22 cellular contexts compared by ENCODE assay signal in the genomic region with DNA sequence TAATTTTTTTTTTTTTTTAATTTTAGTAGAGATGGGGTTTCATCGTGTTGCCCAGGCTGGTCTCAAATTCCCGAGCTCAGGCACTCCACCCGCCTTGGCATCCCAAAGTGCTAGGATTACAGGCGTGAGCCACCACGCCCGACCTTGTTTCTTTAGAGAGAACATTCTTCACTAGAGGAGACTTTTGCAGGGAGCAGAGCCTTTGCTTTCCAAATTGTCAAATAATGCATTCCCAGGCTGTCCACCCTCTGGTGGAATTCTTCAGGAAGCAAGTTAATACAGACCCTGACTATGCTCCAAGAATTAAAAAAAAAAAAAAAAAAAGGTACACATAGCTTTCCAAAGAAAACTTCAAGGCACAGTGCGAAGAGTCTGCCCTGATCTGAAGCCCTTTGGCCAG. TPM values are rescaled to one million over a fixed set of nuclear protein-coding genes. Genes with fewer than 3 reads are reported as not detected.
DNase-seq lines count a peak whose midpoint lies in the region; ATAC-seq and TF ChIP-seq lines count a peak whose summit lies in the region.
"Had no signal": no experiment of that assay in that cellular context is flagged by ENCODE, and none has a peak within 500 bp of the region (broad histone marks: within the 10 kb centered on the region; RNA-seq: fewer than 3 reads in every experiment).

No MANE protein-coding gene starts in this region.

- no peaks in the 10 kb centered on the region for H3K27me3 Mint-ChIP-seq in MCF 10A (ENCODE audit: insufficient read depth, unreplicated experiment)
- H3K27me3 Mint-ChIP-seq in activated naive CD8-positive, alpha-beta T cell treated with anti-CD3 and anti-CD28 coated beads for 36 hours = peaks cover 5% of the 10 kb centered on the region
- peaks cover 0 to 3% (median 2%) of the 10 kb centered on the region in 3 donors for H3K27me3 Mint-ChIP-seq in CD14-positive monocyte (ENCODE audit: low read depth in 3 of 3)

- TF ChIP-seq CTCF in MCF 10A (IDR thresholded peaks at IDR 0.05; ENCODE audit: unreplicated experiment) = no peak
- TF ChIP-seq CTCF in breast epithelium (IDR thresholded peaks at IDR 0.05) = no peak
- TF ChIP-seq CTCF in HEK293 (tag by site-specific recombination; IDR thresholded peaks at IDR 0.05) = no peak
- TF ChIP-seq CTCF in tibial artery (IDR thresholded peaks at IDR 0.05) = no peak
- TF ChIP-seq CTCF in CD14-positive monocyte (IDR thresholded peaks at IDR 0.05) = no peak

- H3K9me3 Mint-ChIP-seq in MCF 10A (ENCODE audit: unreplicated experiment) (no peaks in the 10 kb centered on the region), CD14-positive monocyte (no peaks in the 10 kb centered on the region)
- no peaks in the 10 kb centered on the region for H3K9me3 Mint-ChIP-seq in activated naive CD8-positive, alpha-beta T cell treated with anti-CD3 and anti-CD28 coated beads for 36 hours
- H3K9me3 Mint-ChIP-seq: CD4-positive, alpha-beta memory T cell; HFFc6 had no signal

- H3K4me1 Mint-ChIP-seq in MCF 10A (ENCODE audit: insufficient read depth, unreplicated experiment) (peaks cover 16% of the 10 kb centered on the region), CD14-positive monocyte (no peaks in the 10 kb centered on the region)
- no peaks in the 10 kb centered on the region for H3K4me1 Mint-ChIP-seq in activated naive CD8-positive, alpha-beta T cell treated with anti-CD3 and anti-CD28 coated beads for 36 hours
- H3K4me1 Mint-ChIP-seq: CD4-positive, alpha-beta memory T cell had no signal

- intact Hi-C loops in MCF 10A (cut with micrococcal nuclease) (no loop called here), breast epithelium (cut with DNase I; ENCODE audit: low total_unique reads) (no loop called here), tibial artery (cut with DNase I; ENCODE audit: low total_unique reads) (no loop called here), CD14-positive monocyte (cut with micrococcal nuclease) (no loop called here)

- H3K4me3 ChIP-seq in breast epithelium = no peak overlapping the region
- no peak overlapping the region for H3K4me3 ChIP-seq in HEK293 (ENCODE audit: low read depth, low read length)
- no peak overlapping the region for H3K4me3 ChIP-seq in tibial artery
- H3K4me3 ChIP-seq: SJCRH30 had no signal

- H3K36me3 Mint-ChIP-seq in MCF 10A (ENCODE audit: insufficient read depth, unreplicated experiment) (peaks cover 26% of the 10 kb centered on the region), CD14-positive monocyte (no peaks in the 10 kb centered on the region)
- no peaks in the 10 kb centered on the region for H3K36me3 Mint-ChIP-seq in activated naive CD8-positive, alpha-beta T cell treated with anti-CD3 and anti-CD28 coated beads for 36 hours
- H3K36me3 Mint-ChIP-seq: CD4-positive, alpha-beta memory T cell had no signal

- DNase-seq in MCF 10A (ENCODE audit: unreplicated experiment) (no peak), breast epithelium (ENCODE audit: low spot score in 2 of 2) (no peak), fibroblast of gingiva (ENCODE audit: low read depth) (peak; percentile 15), tibial artery (peak in 1 of 2 donors; percentile 28), CD14-positive monocyte (ENCODE audit: low spot score) (no peak)
- DNase-seq in activated naive CD8-positive, alpha-beta T cell treated with anti-CD3 and anti-CD28 coated beads for 36 hours = no peak
- DNase-seq: 8988T; CD4-positive, alpha-beta memory T cell; DMS153; HFFc6; KBM-7; MV-4-11; NCI-H1694 treated with DMSO at 0.1 percent for 48 hours; NCI-H2227 treated with DMSO at 0.1 percent for 48 hours; NCI-H510A treated with DMSO at 0.1 percent for 48 hours; NCI-H774; PC-3; RPMI8226; SJCRH30 had no signal

- POLR2A ChIA-PET in MCF 10A (lab: Yijun Ruan, JAX) (interaction anchor here (2.2 to 4.0 kb wide), 2 partner anchors 23 to 30 kb away, joined by 5 to 31 read pairs; a partner anchor contains a TSS), HEK293 (lab: Yijun Ruan, JAX) (interaction anchor here (2.3 kb wide), 1 partner anchor 30 kb away, joined by 6 read pairs; a partner anchor contains a TSS)

- H3K4me1 ChIP-seq in breast epithelium (no peaks in the 10 kb centered on the region), HEK293 (ENCODE audit: control insufficient read depth, insufficient read depth, low read length) (no peaks in the 10 kb centered on the region), tibial artery (peaks cover 0 to 25% (median 6%) of the 10 kb centered on the region in 4 donors)
- H3K4me1 ChIP-seq: SJCRH30 had no signal

- CTCF ChIA-PET in MCF 10A (lab: Yijun Ruan, JAX) (interaction anchor here (0.9 to 1.4 kb wide), 3 partner anchors 15 to 25 kb away, joined by 3 to 5 read pairs (median 4); no protein-coding TSS in a partner anchor), HEK293 (lab: Yijun Ruan, JAX) (no interaction called here)

- no TSS peak for BruUV-seq in MCF 10A (replicated peaks; lab: Mats Ljungman, UMichigan)

- H3K27me3 ChIP-seq in breast epithelium (no peaks in the 10 kb centered on the region), tibial artery (no peaks in the 10 kb centered on the region)
- H3K27me3 ChIP-seq: SJCRH30 had no signal

- H3K27ac ChIP-seq in breast epithelium = no peak overlapping the region
- H3K27ac ChIP-seq in HEK293 (ENCODE audit: extremely low read depth, low read depth, low read length) = no peak overlapping the region
- H3K27ac ChIP-seq in tibial artery = peak overlapping the region; percentile 16 to 20
- H3K27ac ChIP-seq: SJCRH30 had no signal

- TF ChIP-seq POLR2A in breast epithelium (IDR thresholded peaks at IDR 0.05) = no peak

- peak overlapping the region; percentile 35 for H3K27ac Mint-ChIP-seq in MCF 10A (ENCODE audit: low read depth, unreplicated experiment)
- H3K27ac Mint-ChIP-seq in activated naive CD8-positive, alpha-beta T cell treated with anti-CD3 and anti-CD28 coated beads for 36 hours = no peak overlapping the region
- H3K27ac Mint-ChIP-seq in CD14-positive monocyte = no peak overlapping the region
- H3K27ac Mint-ChIP-seq: CD4-positive, alpha-beta memory T cell; HFFc6 had no signal

- H3K4me3 Mint-ChIP-seq in MCF 10A (ENCODE audit: unreplicated experiment) (no peak overlapping the region), CD14-positive monocyte (no peak overlapping the region)
- no peak overlapping the region for H3K4me3 Mint-ChIP-seq in activated naive CD8-positive, alpha-beta T cell treated with anti-CD3 and anti-CD28 coated beads for 36 hours
- H3K4me3 Mint-ChIP-seq: CD4-positive, alpha-beta memory T cell; HFFc6 had no signal

- H3K9me3 ChIP-seq in breast epithelium (no peaks in the 10 kb centered on the region), HEK293 (ENCODE audit: control insufficient read depth, insufficient read depth, low read depth, low read length) (no peaks in the 10 kb centered on the region), tibial artery (no peaks in the 10 kb centered on the region)
- H3K9me3 ChIP-seq: SJCRH30 had no signal

- no peaks in the 10 kb centered on the region for H3K36me3 ChIP-seq in breast epithelium
- no peaks in the 10 kb centered on the region for H3K36me3 ChIP-seq in HEK293 (ENCODE audit: control insufficient read depth in 2 of 2, insufficient read depth in 1 of 2, low read length in 2 of 2)
- peaks cover 0 to 13% (median 0%) of the 10 kb centered on the region in 3 donors for H3K36me3 ChIP-seq in tibial artery
- H3K36me3 ChIP-seq: SJCRH30 had no signal

- no peak for ATAC-seq in HG03432 (IDR thresholded peaks at IDR 0.05; ENCODE audit: unreplicated experiment)
- ATAC-seq: HepG2, PC-3 had no signal

TF ChIP-seq in HEK293, 187 proteins besides CTCF, POLR2A, EP300 and RAD21:
- TF ChIP-seq SCRT2 (tag by site-specific recombination; IDR thresholded peaks at IDR 0.05) (no peak), ZNF560 (tag by site-specific recombination; IDR thresholded peaks at IDR 0.05; ENCODE audit: borderline replicate concordance) (no peak), ZNF391 (tag by site-specific recombination; IDR thresholded peaks at IDR 0.05; ENCODE audit: borderline replicate concordance, low read depth) (no peak), KLF1 (tag by site-specific recombination; IDR thresholded peaks at IDR 0.05) (peak; percentile 80)

RNA-seq across cellular contexts. Expression of a gene that starts 6.8 kb away (rescaled TPM):
- 165 TPM in 2 replicates for total RNA-seq in MCF 10A (2022)
- total RNA-seq in breast epithelium = 1 to 10 TPM; 2.3 to 7.8 (median 6.7) TPM
- total RNA-seq in activated naive CD8-positive, alpha-beta T cell treated with anti-CD3 and anti-CD28 coated beads for 36 hours = 1 to 10 TPM; 4.8 to 5.9 TPM
- polyA plus RNA-seq in CD14-positive monocyte = under 1 TPM in 1 of 2 donors, not detected in 1; 0.03 TPM

RNA-seq across cellular contexts. Expression of a gene that starts 30.1 kb away (rescaled TPM):
- total RNA-seq in MCF 10A (2022) (44.5 and 47.6 TPM in 2 replicates), breast epithelium (10 to 100 TPM; 65.6 to 90.3 (median 88.2) TPM)
- 10 to 100 TPM; 29.6 to 30.9 TPM for total RNA-seq in activated naive CD8-positive, alpha-beta T cell treated with anti-CD3 and anti-CD28 coated beads for 36 hours
- polyA plus RNA-seq in CD14-positive monocyte = 10 to 100 TPM; 69.0 to 95.3 TPM

Comparison
In these comparisons a context has a peak if more than half of its experiments do, and no peak if none do; other contexts are left out.
1. RNA of a gene that starts 6.8 kb away (total RNA-seq): 165 TPM in MCF 10A; 2.3 to 7.8 TPM in breast epithelium and 4.8 to 5.9 TPM in activated naive CD8-positive, alpha-beta T cell treated with anti-CD3 and anti-CD28 coated beads for 36 hours; every median in the first group is over 10 times any median in the second.
2. H3K27ac ChIP-seq: peak in tibial artery (2 of 2); none in breast epithelium (0 of 2) and HEK293 (single experiment).